In the genomic region with DNA sequence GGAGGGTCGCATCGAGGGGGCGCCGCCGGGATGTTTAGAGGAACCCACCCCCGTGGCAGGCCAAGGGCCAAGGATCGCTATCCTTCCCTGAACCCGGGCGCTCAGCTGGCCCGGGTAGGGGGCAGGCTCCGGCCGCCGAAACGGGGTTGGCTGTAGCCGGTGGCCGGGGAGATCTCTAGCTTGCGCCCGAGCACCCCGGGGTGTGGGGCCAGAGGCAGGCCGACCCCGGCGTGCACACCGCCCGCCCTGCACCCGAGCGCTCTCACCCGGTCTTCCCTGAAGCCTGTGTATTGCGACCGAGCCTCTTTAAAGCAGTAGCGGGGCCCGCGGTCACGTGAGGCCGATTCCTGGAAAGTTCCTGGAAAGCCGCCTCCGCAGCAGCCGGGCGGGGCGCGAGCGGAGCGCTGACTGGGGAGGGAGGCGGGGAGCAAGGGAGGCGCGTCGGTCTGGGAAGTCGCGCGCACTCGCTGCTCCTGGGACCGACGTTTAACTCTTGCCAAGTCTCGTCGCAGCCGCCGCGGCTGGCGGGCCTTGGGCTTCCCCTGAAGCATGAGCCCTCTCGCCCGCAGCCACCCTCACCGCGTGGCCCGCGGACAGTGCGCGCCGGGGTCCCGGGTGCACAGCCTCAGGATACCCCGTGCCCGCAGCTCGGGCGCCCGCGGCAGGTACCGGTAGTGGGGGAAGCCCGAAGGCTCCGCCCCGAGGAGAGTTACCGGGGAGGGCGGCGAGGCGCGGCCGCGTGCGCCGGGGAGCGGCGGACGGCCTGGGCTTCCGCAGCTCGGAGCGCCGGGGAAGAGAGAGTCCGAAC, we compare ENCODE assay signal across 8 cellular contexts. TPM values are rescaled to one million over a fixed set of nuclear protein-coding genes. Genes with fewer than 3 reads are reported as not detected.
DNase-seq lines count a peak whose midpoint lies in the region.

No MANE protein-coding gene starts in this region.

- H3K4me2 ChIP-seq in GM23248 (ENCODE audit: unreplicated experiment) = peak overlapping the region; percentile 89

- H4K20me1 ChIP-seq in GM23248 (ENCODE audit: insufficient read depth) = no peaks in the 10 kb centered on the region

- no peaks in the 10 kb centered on the region for H3K27me3 ChIP-seq in GM23248 (replicated peaks; ENCODE audit: insufficient read depth)

- peaks cover 17% of the 10 kb centered on the region for H3K4me1 ChIP-seq in GM23248 (ENCODE audit: insufficient read depth)

- no peaks in the 10 kb centered on the region for H3K27me3 Mint-ChIP-seq in activated naive CD4-positive, alpha-beta T cell treated with anti-CD3 and anti-CD28 coated beads, Interleukin-2, amount 50 U/mL, for 24 hours

- in situ Hi-C loops in GM23248 (cut with MboI) = loop anchor here (5.0 kb wide), 2 partner anchors 172 to 532 kb away; no protein-coding TSS in a partner anchor

- no peaks in the 10 kb centered on the region for H3K9me3 ChIP-seq in GM23248 (ENCODE audit: low read depth)
- no peaks in the 10 kb centered on the region for H3K9me3 ChIP-seq in SK-N-MC (ENCODE audit: low read depth, low read length)

- H3K27ac ChIP-seq in GM23248 = peak overlapping the region; percentile 75
- H3K27ac ChIP-seq in SK-N-MC = no peak overlapping the region
- peak overlapping the region; percentile 68 for H3K27ac ChIP-seq in temporal lobe (ENCODE audit: low read depth, low read length)

- peaks cover 39% of the 10 kb centered on the region for H3K79me2 ChIP-seq in GM23248 (ENCODE audit: insufficient read depth)

- no peaks in the 10 kb centered on the region for H3K9me2 ChIP-seq in GM23248 (ENCODE audit: insufficient read depth)

- WGBS in GM23248 (ENCODE audit: low coverage in 1 of 2, low lambda C conversion rate in 2 of 2, missing lambda C conversion rate in 2 of 2), 2 experiments = 0% methylated on average over 65 to 76 of the region's 95 CpGs

- peaks cover 27% of the 10 kb centered on the region for H3F3A ChIP-seq in GM23248 (ENCODE audit: insufficient read depth)

- no peaks in the 10 kb centered on the region for H3K9me3 Mint-ChIP-seq in activated naive CD4-positive, alpha-beta T cell treated with anti-CD3 and anti-CD28 coated beads, Interleukin-2, amount 50 U/mL, for 24 hours

- H3K4me1 Mint-ChIP-seq in activated naive CD4-positive, alpha-beta T cell treated with anti-CD3 and anti-CD28 coated beads, Interleukin-2, amount 50 U/mL, for 24 hours = peaks cover 34% of the 10 kb centered on the region

- peak overlapping the region; percentile 90 for H3K4me3 Mint-ChIP-seq in activated naive CD4-positive, alpha-beta T cell treated with anti-CD3 and anti-CD28 coated beads, Interleukin-2, amount 50 U/mL, for 24 hours

- H3K36me3 Mint-ChIP-seq in activated naive CD4-positive, alpha-beta T cell treated with anti-CD3 and anti-CD28 coated beads, Interleukin-2, amount 50 U/mL, for 24 hours = peaks cover 4% of the 10 kb centered on the region

- peak overlapping the region; percentile 90 for H3K27ac Mint-ChIP-seq in activated naive CD4-positive, alpha-beta T cell treated with anti-CD3 and anti-CD28 coated beads, Interleukin-2, amount 50 U/mL, for 24 hours

- peak overlapping the region; percentile 76 for H2AFZ ChIP-seq in GM23248

- H3K4me3 ChIP-seq in GM23248 (peak overlapping the region; percentile 92), SK-N-MC (peak overlapping the region; percentile 75)

- H3K9ac ChIP-seq in GM23248 (peak overlapping the region; percentile 83), SK-N-MC (ENCODE audit: insufficient read length) (no peak overlapping the region)

- H3K36me3 ChIP-seq in GM23248 (ENCODE audit: low read depth) (peaks cover 11% of the 10 kb centered on the region), SK-N-MC (ENCODE audit: insufficient read depth, low read length) (no peaks in the 10 kb centered on the region)

- DNase-seq in ELF-1 (ENCODE audit: low read depth, low spot score) (peak; percentile 97), GM23248 (peak; percentile 99), Kasumi-1 (lab: John Stamatoyannopoulos, UW) (peak; percentile 86 to 88), SK-N-MC (ENCODE audit: low read depth, low spot score) (no peak), glomerular endothelial cell (ENCODE audit: extremely low read depth, low read depth, low spot score) (peak; percentile 37), occipital lobe (lab: John Stamatoyannopoulos, UW) (peak; percentile 86)

RNA-seq across cellular contexts. Expression of a gene that starts 1.7 kb away (rescaled TPM):
- total RNA-seq in GM23248 (2014; rRNA removed; shearing (Covaris generic)) = 72.6 and 80.2 TPM in 2 replicates
- polyA plus RNA-seq in GM23248 (2016; fragmentation: Nextera tagmentation; extraction: Ambion mirVana) = 52.4 and 52.8 TPM in 2 replicates
- total RNA-seq in glomerular endothelial cell (45.4 and 58.6 TPM in 2 replicates), occipital lobe (71.4 TPM), temporal lobe (50.2 TPM)
